ENCODE assay signal across 39 cellular contexts in the genomic region with DNA sequence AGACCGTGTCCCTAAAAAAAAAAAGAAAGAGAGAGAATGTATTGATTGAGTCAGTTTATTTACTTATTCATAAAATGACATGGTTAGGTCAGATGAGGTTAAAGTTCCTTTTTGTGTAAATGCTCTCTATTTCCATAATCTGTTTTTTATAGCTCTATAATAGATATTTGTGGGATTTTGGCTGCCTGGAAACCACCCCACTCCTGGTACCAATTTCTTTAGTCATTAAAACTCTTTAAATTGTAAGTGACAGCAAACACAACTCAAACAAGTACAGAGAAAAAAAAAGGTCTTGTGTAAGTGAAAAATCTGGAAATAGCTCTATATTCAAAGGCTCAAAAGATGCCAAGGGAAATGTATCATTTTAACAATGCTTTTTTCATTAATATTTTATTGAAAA.
"Had no signal": no experiment of that assay in that cellular context is flagged by ENCODE, and none has a peak within 500 bp of the region (broad histone marks: within the 10 kb centered on the region; RNA-seq: fewer than 3 reads in every experiment).

No MANE protein-coding gene starts in this region.

- H3K4me1 Mint-ChIP-seq: activated naive CD4-positive, alpha-beta T cell treated with anti-CD3 and anti-CD28 coated beads, Interleukin-2, amount 10 ng/mL, durations not matched to agents 7 days and 5 days; activated naive CD4-positive, alpha-beta T cell treated with anti-CD3 and anti-CD28 coated beads, Interleukin-2, amount 50 U/mL, for 24 hours; activated naive CD8-positive, alpha-beta T cell treated with anti-CD3 and anti-CD28 coated beads for 36 hours; activated naive CD8-positive, alpha-beta T cell treated with anti-CD3 and anti-CD28 coated beads, Interleukin-2, amount 10 ng/mL, durations not matched to agents 7 days and 5 days; activated naive CD8-positive, alpha-beta T cell treated with anti-CD3 and anti-CD28 coated beads, Interleukin-2, amount 50 U/mL, for 24 hours; brain; central memory CD8-positive, alpha-beta T cell had no signal

- H3K36me3 ChIP-seq: adrenal gland, ascending aorta, brain microvascular endothelial cell, breast epithelium, cardiac muscle cell had no signal

- ATAC-seq: activated naive CD4-positive, alpha-beta T cell treated with anti-CD3 and anti-CD28 coated beads, Interleukin-2, amount 50 U/mL, for 72 hours; activated naive CD8-positive, alpha-beta T cell treated with anti-CD3 and anti-CD28 coated beads, Interleukin-2, amount 50 U/mL, for 24 hours; activated T-cell treated with anti-CD3 and anti-CD28 coated beads, Interleukin-2, amount 50 U/mL, for 4 hours; activated T-cell treated with anti-CD3 and anti-CD28 coated beads, Interleukin-2, amount 50 U/mL, for 72 hours; activated T-helper 17 cell treated with anti-CD3 and anti-CD28 coated beads, Interleukin-2, amount 50 U/mL, for 72 hours; body of pancreas had no signal

- DNase-seq: activated effector memory CD4-positive, alpha-beta T cell treated with anti-CD3 and anti-CD28 coated beads, Interleukin-2, amount 50 U/mL, for 16 hours; activated effector memory CD4-positive, alpha-beta T cell treated with Interleukin-2 at 50 U/mL for 16 hours; activated gamma-delta T cell; activated gamma-delta T cell treated with Interleukin-2 at 50 U/mL for 16 hours; activated naive CD4-positive, alpha-beta T cell; activated naive CD4-positive, alpha-beta T cell treated with anti-CD3 and anti-CD28 coated beads for 36 hours; activated naive CD4-positive, alpha-beta T cell treated with anti-CD3 and anti-CD28 coated beads, Interleukin-2, amount 10 ng/mL, durations not matched to agents 7 days and 5 days; activated naive CD4-positive, alpha-beta T cell treated with anti-CD3 and anti-CD28 coated beads, Interleukin-2, amount 50 U/mL, for 16 hours; activated naive CD4-positive, alpha-beta T cell treated with Interleukin-2 at 50 U/mL for 16 hours; activated naive CD8-positive, alpha-beta T cell treated with anti-CD3 and anti-CD28 coated beads for 36 hours; activated naive CD8-positive, alpha-beta T cell treated with anti-CD3 and anti-CD28 coated beads, Interleukin-2, amount 10 ng/mL, durations not matched to agents 7 days and 5 days; activated naive CD8-positive, alpha-beta T cell treated with anti-CD3 and anti-CD28 coated beads, Interleukin-2, amount 50 U/mL, for 24 hours; activated T-cell treated with anti-CD3 and anti-CD28 coated beads, Interleukin-2, amount 50 U/mL, for 1 hour; activated T-cell treated with anti-CD3 and anti-CD28 coated beads, Interleukin-2, amount 50 U/mL, for 24 hours; activated T-cell treated with anti-CD3 and anti-CD28 coated beads, Interleukin-2, amount 50 U/mL, for 4 hours; activated T-cell treated with anti-CD3 and anti-CD28 coated beads, Interleukin-2, amount 50 U/mL, for 48 hours; activated T-cell treated with anti-CD3 and anti-CD28 coated beads, Interleukin-2, amount 50 U/mL, for 72 hours; adrenal gland; amniotic stem cell; amygdala; aorta; body of pancreas; brain microvascular endothelial cell; caudate nucleus; central memory CD4-positive, alpha-beta T cell; cerebellar nuclear complex had no signal

- FAIRE-seq: astrocyte, bronchial epithelial cell had no signal

- H3K4me3 ChIP-seq: adrenal gland, ascending aorta, body of pancreas, breast epithelium, cardiac muscle cell had no signal

- H3K36me3 Mint-ChIP-seq: activated naive CD4-positive, alpha-beta T cell treated with anti-CD3 and anti-CD28 coated beads, Interleukin-2, amount 10 ng/mL, durations not matched to agents 7 days and 5 days; activated naive CD8-positive, alpha-beta T cell had no signal

- H3K4me1 ChIP-seq: adrenal gland, ascending aorta, body of pancreas, breast epithelium had no signal

- H3K27ac ChIP-seq: adrenal gland, ascending aorta, body of pancreas, brain microvascular endothelial cell, breast epithelium, cardiac muscle cell had no signal

- H3K27me3 Mint-ChIP-seq: activated naive CD4-positive, alpha-beta T cell treated with anti-CD3 and anti-CD28 coated beads, Interleukin-2, amount 50 U/mL, for 24 hours; activated naive CD8-positive, alpha-beta T cell treated with anti-CD3 and anti-CD28 coated beads, Interleukin-2, amount 50 U/mL, for 24 hours; brain had no signal

- H3K27me3 ChIP-seq: adrenal gland, ascending aorta, body of pancreas, brain microvascular endothelial cell, breast epithelium, cardiac muscle cell had no signal

- H3K9me3 Mint-ChIP-seq: activated T-helper 17 cell treated with anti-CD3 and anti-CD28 coated beads, Interleukin-2, amount 50 U/mL, for 72 hours; central memory CD8-positive, alpha-beta T cell had no signal

- H3K27ac Mint-ChIP-seq: activated naive CD4-positive, alpha-beta T cell treated with anti-CD3 and anti-CD28 coated beads for 36 hours; activated naive CD4-positive, alpha-beta T cell treated with anti-CD3 and anti-CD28 coated beads, Interleukin-2, amount 10 ng/mL, durations not matched to agents 7 days and 5 days; activated naive CD4-positive, alpha-beta T cell treated with anti-CD3 and anti-CD28 coated beads, Interleukin-2, amount 50 U/mL, for 24 hours; activated naive CD4-positive, alpha-beta T cell treated with anti-CD3 and anti-CD28 coated beads, Interleukin-2, amount 50 U/mL, for 72 hours; activated naive CD8-positive, alpha-beta T cell; activated naive CD8-positive, alpha-beta T cell treated with anti-CD3 and anti-CD28 coated beads for 36 hours; activated naive CD8-positive, alpha-beta T cell treated with anti-CD3 and anti-CD28 coated beads, Interleukin-2, amount 10 ng/mL, durations not matched to agents 7 days and 5 days; activated naive CD8-positive, alpha-beta T cell treated with anti-CD3 and anti-CD28 coated beads, Interleukin-2, amount 50 U/mL, for 24 hours; activated T-cell treated with anti-CD3 and anti-CD28 coated beads, Interleukin-2, amount 50 U/mL, for 24 hours; activated T-cell treated with anti-CD3 and anti-CD28 coated beads, Interleukin-2, amount 50 U/mL, for 72 hours; activated T-helper 1 cell treated with anti-CD3 and anti-CD28 coated beads, Interleukin-12 subunit alpha, Interleukin-12 subunit beta, Interleukin-2, Interleukin-4 antibody, amounts not matched to agents 30 ng/mL and 10 ng/mL and 1 ng/mL, durations not matched to agents 14 hours and 24 hours and 36 hours; activated T-helper 17 cell treated with anti-CD3 and anti-CD28 coated beads, Interleukin-2, amount 50 U/mL, for 72 hours; activated T-helper 2 cell treated with anti-CD3 and anti-CD28 coated beads, Interferon-gamma antibody, Interleukin-2, Interleukin-4, amounts not matched to agents 10 μg/mL and 5 μg/mL and 100 μg/mL, durations not matched to agents 14 hours and 24 hours and 36 hours; brain had no signal

- H3K9me3 ChIP-seq: adrenal gland, body of pancreas had no signal

- H3K4me3 Mint-ChIP-seq: activated naive CD4-positive, alpha-beta T cell treated with anti-CD3 and anti-CD28 coated beads for 36 hours; activated naive CD4-positive, alpha-beta T cell treated with anti-CD3 and anti-CD28 coated beads, Interleukin-2, amount 10 ng/mL, durations not matched to agents 7 days and 5 days; activated naive CD4-positive, alpha-beta T cell treated with anti-CD3 and anti-CD28 coated beads, Interleukin-2, amount 50 U/mL, for 24 hours; activated naive CD8-positive, alpha-beta T cell; activated naive CD8-positive, alpha-beta T cell treated with anti-CD3 and anti-CD28 coated beads for 36 hours; activated naive CD8-positive, alpha-beta T cell treated with anti-CD3 and anti-CD28 coated beads, Interleukin-2, amount 10 ng/mL, durations not matched to agents 7 days and 5 days; activated naive CD8-positive, alpha-beta T cell treated with anti-CD3 and anti-CD28 coated beads, Interleukin-2, amount 50 U/mL, for 24 hours; activated T-cell treated with anti-CD3 and anti-CD28 coated beads, Interleukin-2, amount 50 U/mL, for 24 hours; activated T-cell treated with anti-CD3 and anti-CD28 coated beads, Interleukin-2, amount 50 U/mL, for 4 hours; activated T-cell treated with anti-CD3 and anti-CD28 coated beads, Interleukin-2, amount 50 U/mL, for 72 hours; activated T-helper 1 cell treated with anti-CD3 and anti-CD28 coated beads, Interleukin-12 subunit alpha, Interleukin-12 subunit beta, Interleukin-2, Interleukin-4 antibody, amounts not matched to agents 30 ng/mL and 10 ng/mL and 1 ng/mL, durations not matched to agents 14 hours and 24 hours and 36 hours; activated T-helper 17 cell treated with anti-CD3 and anti-CD28 coated beads, Interleukin-2, amount 50 U/mL, for 72 hours; brain; central memory CD8-positive, alpha-beta T cell had no signal
